In the genomic region with DNA sequence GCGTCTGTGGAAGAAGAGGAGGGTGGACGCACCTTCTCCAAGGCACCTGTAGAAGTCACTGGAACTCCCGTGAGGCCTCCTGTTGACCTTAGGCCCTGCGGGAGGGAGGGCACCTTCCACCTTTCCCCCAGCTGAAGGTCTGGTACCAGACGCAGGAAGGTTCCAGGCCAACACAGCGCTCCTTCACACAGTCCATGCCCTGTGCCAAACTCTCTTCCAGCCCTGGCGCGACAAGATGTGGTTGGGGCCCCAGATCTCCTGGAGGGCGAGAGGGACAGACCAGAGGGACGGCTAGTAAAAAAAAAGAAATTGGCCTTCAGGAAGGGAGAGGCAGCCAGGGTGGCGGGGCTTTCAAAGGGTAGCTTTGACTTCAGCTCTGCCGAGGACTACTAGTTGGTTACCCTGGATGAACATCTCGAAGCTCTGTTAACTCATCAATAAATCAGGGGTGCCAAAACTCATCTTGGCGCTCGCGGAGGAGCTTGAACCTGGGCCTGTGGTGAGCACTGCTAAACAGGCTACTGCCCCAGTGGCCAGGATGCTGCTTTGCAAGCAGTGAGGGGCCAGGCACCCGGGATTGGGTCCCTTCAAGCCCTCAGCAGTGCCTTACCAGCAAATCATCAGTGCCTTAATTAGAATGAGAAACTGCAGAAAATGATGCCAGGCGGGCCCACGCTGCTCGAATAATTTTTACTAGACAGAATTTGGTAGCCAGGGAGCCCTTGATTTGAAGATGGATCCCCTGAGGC, we compare ENCODE assay signal across 1 cellular context.
TF ChIP-seq lines count a peak whose summit lies in the region.

No MANE protein-coding gene starts in this region.

TF ChIP-seq in HepG2, 621 proteins besides CTCF, POLR2A, EP300 and RAD21:
- no peak for TF ChIP-seq NBN (conservative IDR thresholded peaks at IDR 0.05)
